In the genomic region with DNA sequence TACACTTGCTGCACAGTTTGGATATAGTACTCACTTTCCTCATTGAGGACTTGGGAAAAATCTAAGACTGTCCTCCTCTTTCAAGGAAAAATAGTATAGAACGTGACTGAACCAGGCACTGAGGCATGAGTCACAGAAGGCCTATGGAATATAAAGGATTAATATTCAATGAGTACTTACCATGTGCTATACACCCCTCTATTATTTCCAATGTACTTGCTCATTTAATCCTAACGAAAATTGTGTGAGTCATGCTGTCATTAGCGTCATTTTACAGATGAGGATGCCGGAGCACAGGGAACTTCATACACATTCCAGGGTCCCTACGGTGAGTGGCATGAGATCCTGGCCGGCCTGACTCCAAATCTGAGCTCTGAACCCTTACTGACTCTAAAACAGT, we compare ENCODE assay signal across 25 cellular contexts.
"Had no signal": no experiment of that assay in that cellular context is flagged by ENCODE, and none has a peak within 500 bp of the region (broad histone marks: within the 10 kb centered on the region; RNA-seq: fewer than 3 reads in every experiment).

No MANE protein-coding gene starts in this region.

- ATAC-seq: Right ventricle myocardium inferior, SK-N-SH treated with all-trans-retinoic acid at 6 μM for 48 hours had no signal

- H3K4me2 ChIP-seq: PC-9 had no signal

- H3K27me3 ChIP-seq: Peyer's patch, SJCRH30 had no signal

- DNase-seq: Kasumi-1; KG1; MV-4-11; NCI-H1048; NCI-H1105; NCI-H1417; NCI-H1436 treated with DMSO at 0.1 percent for 48 hours; NCI-H1694; NCI-H187 treated with DMSO at 0.1 percent for 48 hours; NCI-H2029 treated with DMSO at 0.1 percent for 48 hours; NCI-H2171 treated with DMSO at 0.1 percent for 48 hours; NCI-H345; NCI-H446 treated with DMSO at 0.1 percent for 48 hours; NCI-H510A treated with DMSO at 0.1 percent for 48 hours; NCI-H526; NCI-H748 treated with DMSO at 0.1 percent for 48 hours; NK-92 treated with Interleukin-12 subunit alpha and Interleukin-12 subunit beta, amount 100 ng/mL, for 24 hours; PC-9; Peyer's patch; SHP77 treated with DMSO at 0.1 percent for 48 hours; SJCRH30; T-helper 1 cell had no signal

- H3K4me1 ChIP-seq: Peyer's patch, SJCRH30 had no signal

- H3K36me3 ChIP-seq: Peyer's patch, SJCRH30 had no signal

- H2AFZ ChIP-seq: PC-9 had no signal

- H3K4me3 ChIP-seq: PC-9, Peyer's patch, SJCRH30 had no signal

- H3K9me3 ChIP-seq: Peyer's patch, SJCRH30 had no signal

- H3K27ac ChIP-seq: HL-60, PC-9, Peyer's patch, SJCRH30 had no signal
